In the genomic region with DNA sequence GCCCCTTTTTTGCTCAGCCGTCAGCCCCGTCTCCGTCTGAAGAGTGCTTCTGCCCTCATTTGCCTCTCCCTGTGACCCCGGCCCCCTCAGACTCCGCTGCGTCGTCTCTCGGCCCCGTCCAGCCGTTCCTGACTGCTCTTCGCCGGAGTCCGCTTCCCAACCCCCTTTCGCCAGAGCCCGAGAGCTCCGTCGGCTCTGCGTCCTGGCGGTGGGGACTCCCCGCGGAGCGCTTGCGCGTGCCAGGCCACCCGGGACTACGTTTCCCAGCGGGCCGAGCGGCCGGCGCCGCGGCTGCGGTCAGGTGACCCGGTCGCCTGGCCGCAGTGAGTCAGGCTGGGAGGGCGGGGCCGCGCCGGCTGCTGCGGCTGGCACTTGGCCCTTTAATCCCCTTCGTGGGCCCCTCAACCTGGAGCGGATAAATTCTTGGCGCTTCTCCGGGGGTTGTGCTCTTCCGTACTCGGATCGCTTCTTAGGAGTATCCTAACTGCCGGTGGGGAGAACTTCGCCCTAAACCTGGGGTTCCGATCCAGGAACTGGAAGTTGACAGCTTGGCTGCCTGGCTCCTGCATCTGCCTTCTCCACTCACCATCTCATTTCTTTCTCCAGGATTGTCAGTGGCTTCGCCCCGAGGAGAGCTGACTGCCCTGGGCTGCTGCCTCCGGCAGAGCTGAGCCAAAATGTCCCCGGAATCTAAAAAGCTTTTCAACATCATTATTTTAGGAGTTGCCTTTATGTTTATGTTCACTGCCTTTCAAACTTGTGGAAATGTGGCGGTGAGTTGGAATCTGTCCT, we compare ENCODE assay signal across 1 cellular context.
TF ChIP-seq lines count a peak whose summit lies in the region.

A gene (plus strand): TSS at position 444 of the 792 bp plus-strand sequence. CDS start 234 bp downstream, at position 678.

TF ChIP-seq in HepG2, 621 proteins besides CTCF, POLR2A, EP300 and RAD21 (continued from another document and continues in another):
- TF ChIP-seq MAFK (conservative IDR thresholded peaks at IDR 0.05 in 1 of 2, IDR thresholded peaks at IDR 0.05 in 1 of 2; ENCODE audit: low read length in 2 of 2) (no peak), ZSCAN30 (CRISPR knock-in tag; IDR thresholded peaks at IDR 0.05) (no peak), ELF1 (CRISPR knock-in tag; IDR thresholded peaks at IDR 0.05) (peak; percentile 44; the same call in 1 of the 2 replicates), HOXD1 (CRISPR knock-in tag; IDR thresholded peaks at IDR 0.05) (peak; percentile 10; the same call in 1 of the 2 replicates), EED (CRISPR knock-in tag; IDR thresholded peaks at IDR 0.05) (peak; percentile 13; the same call in 1 of the 2 replicates), ZNF224 (CRISPR knock-in tag; IDR thresholded peaks at IDR 0.05) (no peak), BRCA1 (CRISPR knock-in tag; IDR thresholded peaks at IDR 0.05) (no peak), IKZF1 (IDR thresholded peaks at IDR 0.05) (no peak), HDAC6 (IDR thresholded peaks at IDR 0.05; ENCODE audit: low read depth, low read length) (no peak), ZNF292 (CRISPR knock-in tag; IDR thresholded peaks at IDR 0.05; ENCODE audit: borderline replicate concordance, low read depth) (no peak), EZH2 (conservative IDR thresholded peaks at IDR 0.05; ENCODE audit: low read depth, low read length) (no peak), RELA (CRISPR knock-in tag; IDR thresholded peaks at IDR 0.05) (no peak; the same call in 1 of the 2 replicates), SRY (CRISPR knock-in tag; IDR thresholded peaks at IDR 0.05) (no peak), ZNF121 (CRISPR knock-in tag; IDR thresholded peaks at IDR 0.05) (0 out of 2 replicates have a peak, but pooled peaks have one; percentile 34), ZKSCAN1 (IDR thresholded peaks at IDR 0.05; ENCODE audit: low read length) (no peak), ZNF343 (CRISPR knock-in tag; IDR thresholded peaks at IDR 0.05) (peak; percentile 93; the same call in 1 of the 2 replicates), ZBTB8A (CRISPR knock-in tag; IDR thresholded peaks at IDR 0.05; ENCODE audit: borderline replicate concordance, low read depth) (peak; percentile 59; the same call in 1 of the 2 replicates), ZSCAN21 (CRISPR knock-in tag; IDR thresholded peaks at IDR 0.05; ENCODE audit: borderline replicate concordance) (peak; percentile 42), BCL6 (CRISPR knock-in tag; IDR thresholded peaks at IDR 0.05) (peak; percentile 15; the same call in 1 of the 2 replicates), ZNF749 (CRISPR knock-in tag; IDR thresholded peaks at IDR 0.05; ENCODE audit: borderline replicate concordance) (0 out of 2 replicates have a peak, but pooled peaks have one; percentile 24), ZNF841 (CRISPR knock-in tag; IDR thresholded peaks at IDR 0.05; ENCODE audit: borderline replicate concordance) (no peak), HNRNPL (IDR thresholded peaks at IDR 0.05; ENCODE audit: low read depth, low read length) (0 out of 2 replicates have a peak, but pooled peaks have one; percentile 13), ZMYM4 (CRISPR knock-in tag; IDR thresholded peaks at IDR 0.05) (no peak)
- TF ChIP-seq, protein P1, sequence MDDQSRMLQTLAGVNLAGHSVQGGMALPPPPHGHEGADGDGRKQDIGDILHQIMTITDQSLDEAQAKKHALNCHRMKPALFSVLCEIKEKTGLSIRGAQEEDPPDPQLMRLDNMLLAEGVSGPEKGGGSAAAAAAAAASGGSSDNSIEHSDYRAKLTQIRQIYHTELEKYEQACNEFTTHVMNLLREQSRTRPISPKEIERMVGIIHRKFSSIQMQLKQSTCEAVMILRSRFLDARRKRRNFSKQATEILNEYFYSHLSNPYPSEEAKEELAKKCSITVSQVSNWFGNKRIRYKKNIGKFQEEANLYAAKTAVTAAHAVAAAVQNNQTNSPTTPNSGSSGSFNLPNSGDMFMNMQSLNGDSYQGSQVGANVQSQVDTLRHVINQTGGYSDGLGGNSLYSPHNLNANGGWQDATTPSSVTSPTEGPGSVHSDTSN (CRISPR knock-in tag; IDR thresholded peaks at IDR 0.05; ENCODE audit: borderline replicate concordance), result no peak
- TF ChIP-seq, protein P2, sequence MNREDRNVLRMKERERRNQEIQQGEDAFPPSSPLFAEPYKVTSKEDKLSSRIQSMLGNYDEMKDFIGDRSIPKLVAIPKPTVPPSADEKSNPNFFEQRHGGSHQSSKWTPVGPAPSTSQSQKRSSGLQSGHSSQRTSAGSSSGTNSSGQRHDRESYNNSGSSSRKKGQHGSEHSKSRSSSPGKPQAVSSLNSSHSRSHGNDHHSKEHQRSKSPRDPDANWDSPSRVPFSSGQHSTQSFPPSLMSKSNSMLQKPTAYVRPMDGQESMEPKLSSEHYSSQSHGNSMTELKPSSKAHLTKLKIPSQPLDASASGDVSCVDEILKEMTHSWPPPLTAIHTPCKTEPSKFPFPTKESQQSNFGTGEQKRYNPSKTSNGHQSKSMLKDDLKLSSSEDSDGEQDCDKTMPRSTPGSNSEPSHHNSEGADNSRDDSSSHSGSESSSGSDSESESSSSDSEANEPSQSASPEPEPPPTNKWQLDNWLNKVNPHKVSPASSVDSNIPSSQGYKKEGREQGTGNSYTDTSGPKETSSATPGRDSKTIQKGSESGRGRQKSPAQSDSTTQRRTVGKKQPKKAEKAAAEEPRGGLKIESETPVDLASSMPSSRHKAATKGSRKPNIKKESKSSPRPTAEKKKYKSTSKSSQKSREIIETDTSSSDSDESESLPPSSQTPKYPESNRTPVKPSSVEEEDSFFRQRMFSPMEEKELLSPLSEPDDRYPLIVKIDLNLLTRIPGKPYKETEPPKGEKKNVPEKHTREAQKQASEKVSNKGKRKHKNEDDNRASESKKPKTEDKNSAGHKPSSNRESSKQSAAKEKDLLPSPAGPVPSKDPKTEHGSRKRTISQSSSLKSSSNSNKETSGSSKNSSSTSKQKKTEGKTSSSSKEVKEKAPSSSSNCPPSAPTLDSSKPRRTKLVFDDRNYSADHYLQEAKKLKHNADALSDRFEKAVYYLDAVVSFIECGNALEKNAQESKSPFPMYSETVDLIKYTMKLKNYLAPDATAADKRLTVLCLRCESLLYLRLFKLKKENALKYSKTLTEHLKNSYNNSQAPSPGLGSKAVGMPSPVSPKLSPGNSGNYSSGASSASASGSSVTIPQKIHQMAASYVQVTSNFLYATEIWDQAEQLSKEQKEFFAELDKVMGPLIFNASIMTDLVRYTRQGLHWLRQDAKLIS (CRISPR knock-in tag; IDR thresholded peaks at IDR 0.05), result no peak
- TF ChIP-seq, protein P3, sequence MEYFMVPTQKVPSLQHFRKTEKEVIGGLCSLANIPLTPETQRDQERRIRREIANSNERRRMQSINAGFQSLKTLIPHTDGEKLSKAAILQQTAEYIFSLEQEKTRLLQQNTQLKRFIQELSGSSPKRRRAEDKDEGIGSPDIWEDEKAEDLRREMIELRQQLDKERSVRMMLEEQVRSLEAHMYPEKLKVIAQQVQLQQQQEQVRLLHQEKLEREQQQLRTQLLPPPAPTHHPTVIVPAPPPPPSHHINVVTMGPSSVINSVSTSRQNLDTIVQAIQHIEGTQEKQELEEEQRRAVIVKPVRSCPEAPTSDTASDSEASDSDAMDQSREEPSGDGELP (IDR thresholded peaks at IDR 0.05; ENCODE audit: borderline replicate concordance, low read depth), result peak; percentile 81; the same call in 1 of the 2 replicates
- TF ChIP-seq, protein P4, sequence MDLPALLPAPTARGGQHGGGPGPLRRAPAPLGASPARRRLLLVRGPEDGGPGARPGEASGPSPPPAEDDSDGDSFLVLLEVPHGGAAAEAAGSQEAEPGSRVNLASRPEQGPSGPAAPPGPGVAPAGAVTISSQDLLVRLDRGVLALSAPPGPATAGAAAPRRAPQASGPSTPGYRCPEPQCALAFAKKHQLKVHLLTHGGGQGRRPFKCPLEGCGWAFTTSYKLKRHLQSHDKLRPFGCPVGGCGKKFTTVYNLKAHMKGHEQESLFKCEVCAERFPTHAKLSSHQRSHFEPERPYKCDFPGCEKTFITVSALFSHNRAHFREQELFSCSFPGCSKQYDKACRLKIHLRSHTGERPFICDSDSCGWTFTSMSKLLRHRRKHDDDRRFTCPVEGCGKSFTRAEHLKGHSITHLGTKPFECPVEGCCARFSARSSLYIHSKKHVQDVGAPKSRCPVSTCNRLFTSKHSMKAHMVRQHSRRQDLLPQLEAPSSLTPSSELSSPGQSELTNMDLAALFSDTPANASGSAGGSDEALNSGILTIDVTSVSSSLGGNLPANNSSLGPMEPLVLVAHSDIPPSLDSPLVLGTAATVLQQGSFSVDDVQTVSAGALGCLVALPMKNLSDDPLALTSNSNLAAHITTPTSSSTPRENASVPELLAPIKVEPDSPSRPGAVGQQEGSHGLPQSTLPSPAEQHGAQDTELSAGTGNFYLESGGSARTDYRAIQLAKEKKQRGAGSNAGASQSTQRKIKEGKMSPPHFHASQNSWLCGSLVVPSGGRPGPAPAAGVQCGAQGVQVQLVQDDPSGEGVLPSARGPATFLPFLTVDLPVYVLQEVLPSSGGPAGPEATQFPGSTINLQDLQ (CRISPR knock-in tag; IDR thresholded peaks at IDR 0.05), result no peak
- TF ChIP-seq, protein P5, sequence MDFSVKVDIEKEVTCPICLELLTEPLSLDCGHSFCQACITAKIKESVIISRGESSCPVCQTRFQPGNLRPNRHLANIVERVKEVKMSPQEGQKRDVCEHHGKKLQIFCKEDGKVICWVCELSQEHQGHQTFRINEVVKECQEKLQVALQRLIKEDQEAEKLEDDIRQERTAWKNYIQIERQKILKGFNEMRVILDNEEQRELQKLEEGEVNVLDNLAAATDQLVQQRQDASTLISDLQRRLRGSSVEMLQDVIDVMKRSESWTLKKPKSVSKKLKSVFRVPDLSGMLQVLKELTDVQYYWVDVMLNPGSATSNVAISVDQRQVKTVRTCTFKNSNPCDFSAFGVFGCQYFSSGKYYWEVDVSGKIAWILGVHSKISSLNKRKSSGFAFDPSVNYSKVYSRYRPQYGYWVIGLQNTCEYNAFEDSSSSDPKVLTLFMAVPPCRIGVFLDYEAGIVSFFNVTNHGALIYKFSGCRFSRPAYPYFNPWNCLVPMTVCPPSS (IDR thresholded peaks at IDR 0.05), result no peak
- TF ChIP-seq, protein P6, sequence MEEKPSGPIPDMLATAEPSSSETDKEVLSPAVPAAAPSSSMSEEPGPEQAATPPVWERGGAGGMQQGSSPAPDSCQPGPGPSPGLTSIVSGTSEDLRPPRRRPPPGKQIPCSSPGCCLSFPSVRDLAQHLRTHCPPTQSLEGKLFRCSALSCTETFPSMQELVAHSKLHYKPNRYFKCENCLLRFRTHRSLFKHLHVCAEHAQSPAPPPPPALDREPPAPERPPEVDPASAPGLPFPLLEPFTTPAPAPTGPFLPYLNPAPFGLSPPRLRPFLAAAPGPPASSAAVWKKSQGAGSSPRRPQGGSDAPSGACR (CRISPR knock-in tag; IDR thresholded peaks at IDR 0.05), result no peak
- TF ChIP-seq, protein P7, sequence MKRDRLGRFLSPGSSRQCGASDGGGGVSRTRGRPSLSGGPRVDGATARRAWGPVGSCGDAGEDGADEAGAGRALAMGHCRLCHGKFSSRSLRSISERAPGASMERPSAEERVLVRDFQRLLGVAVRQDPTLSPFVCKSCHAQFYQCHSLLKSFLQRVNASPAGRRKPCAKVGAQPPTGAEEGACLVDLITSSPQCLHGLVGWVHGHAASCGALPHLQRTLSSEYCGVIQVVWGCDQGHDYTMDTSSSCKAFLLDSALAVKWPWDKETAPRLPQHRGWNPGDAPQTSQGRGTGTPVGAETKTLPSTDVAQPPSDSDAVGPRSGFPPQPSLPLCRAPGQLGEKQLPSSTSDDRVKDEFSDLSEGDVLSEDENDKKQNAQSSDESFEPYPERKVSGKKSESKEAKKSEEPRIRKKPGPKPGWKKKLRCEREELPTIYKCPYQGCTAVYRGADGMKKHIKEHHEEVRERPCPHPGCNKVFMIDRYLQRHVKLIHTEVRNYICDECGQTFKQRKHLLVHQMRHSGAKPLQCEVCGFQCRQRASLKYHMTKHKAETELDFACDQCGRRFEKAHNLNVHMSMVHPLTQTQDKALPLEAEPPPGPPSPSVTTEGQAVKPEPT (CRISPR knock-in tag; IDR thresholded peaks at IDR 0.05; ENCODE audit: low read depth), result 0 out of 2 replicates have a peak, but pooled peaks have one; percentile 20
- TF ChIP-seq, protein P8, sequence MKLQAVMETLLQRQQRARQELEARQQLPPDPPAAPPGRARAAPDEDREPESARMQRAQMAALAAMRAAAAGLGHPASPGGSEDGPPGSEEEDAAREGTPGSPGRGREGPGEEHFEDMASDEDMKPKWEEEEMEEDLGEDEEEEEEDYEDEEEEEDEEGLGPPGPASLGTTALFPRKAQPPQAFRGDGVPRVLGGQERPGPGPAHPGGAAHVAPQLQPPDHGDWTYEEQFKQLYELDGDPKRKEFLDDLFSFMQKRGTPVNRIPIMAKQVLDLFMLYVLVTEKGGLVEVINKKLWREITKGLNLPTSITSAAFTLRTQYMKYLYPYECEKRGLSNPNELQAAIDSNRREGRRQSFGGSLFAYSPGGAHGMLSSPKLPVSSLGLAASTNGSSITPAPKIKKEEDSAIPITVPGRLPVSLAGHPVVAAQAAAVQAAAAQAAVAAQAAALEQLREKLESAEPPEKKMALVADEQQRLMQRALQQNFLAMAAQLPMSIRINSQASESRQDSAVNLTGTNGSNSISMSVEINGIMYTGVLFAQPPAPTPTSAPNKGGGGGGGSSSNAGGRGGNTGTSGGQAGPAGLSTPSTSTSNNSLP (IDR thresholded peaks at IDR 0.05; ENCODE audit: low read depth, low read length), result peak; percentile 95
- TF ChIP-seq, protein P9, sequence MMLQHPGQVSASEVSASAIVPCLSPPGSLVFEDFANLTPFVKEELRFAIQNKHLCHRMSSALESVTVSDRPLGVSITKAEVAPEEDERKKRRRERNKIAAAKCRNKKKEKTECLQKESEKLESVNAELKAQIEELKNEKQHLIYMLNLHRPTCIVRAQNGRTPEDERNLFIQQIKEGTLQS (CRISPR knock-in tag; IDR thresholded peaks at IDR 0.05), result peak; percentile 82
